ENCODE assay signal across 1 cellular context in genomic region chr14:20751963-20752562, GRCh38.
TF ChIP-seq lines count a peak whose summit lies in the region.

No MANE protein-coding gene starts in this region.

TF ChIP-seq in K562, 482 proteins besides CTCF, POLR2A, EP300 and RAD21:
- no peak for TF ChIP-seq PCBP1 (IDR thresholded peaks at IDR 0.05; ENCODE audit: low read depth, low read length, poor library complexity, severe bottlenecking)
- peak; percentile 23 for TF ChIP-seq ZNF280A (IDR thresholded peaks at IDR 0.05; ENCODE audit: low read depth, partially characterized antibody)
- no peak for TF ChIP-seq HDGF (IDR thresholded peaks at IDR 0.05)
- no peak for TF ChIP-seq PHF21A (IDR thresholded peaks at IDR 0.05; ENCODE audit: borderline replicate concordance, low read depth)
- no peak for TF ChIP-seq PURB (CRISPR knock-in tag; IDR thresholded peaks at IDR 0.05; ENCODE audit: low read depth)
- TF ChIP-seq EP400 (IDR thresholded peaks at IDR 0.05): no peak
- no peak for TF ChIP-seq THRB (CRISPR knock-in tag; conservative IDR thresholded peaks at IDR 0.05)
TF ChIP-seq in K562: peak in this region for 1.
